20 cellular contexts compared by ENCODE assay signal in the genomic region with DNA sequence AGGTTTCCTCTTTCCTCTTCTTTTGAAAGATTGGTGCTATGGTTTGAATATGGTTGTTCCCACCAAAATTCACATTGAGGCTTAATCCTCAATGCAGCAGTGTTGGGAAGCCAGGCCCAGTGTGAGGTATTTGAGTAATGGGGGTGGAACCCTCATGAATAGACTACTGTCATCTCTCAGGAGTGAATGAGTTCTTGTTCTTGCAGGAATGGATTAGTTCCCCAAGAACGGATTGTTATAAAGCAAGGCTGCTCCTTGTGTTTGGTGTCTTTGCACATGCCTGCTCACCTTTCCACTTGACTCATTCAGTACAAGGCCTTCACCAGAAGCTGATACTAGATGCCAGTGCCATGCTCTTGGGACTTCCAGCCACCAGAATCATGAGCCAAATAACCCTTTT.
A peak's percentile ranks its signal among the peaks of the same experiment; 100 is the strongest.
DNase-seq lines count a peak whose midpoint lies in the region; ATAC-seq and FAIRE-seq lines count a peak whose summit lies in the region.
"Had no signal": no experiment of that assay in that cellular context is flagged by ENCODE, and none has a peak within 500 bp of the region (broad histone marks: within the 10 kb centered on the region; RNA-seq: fewer than 3 reads in every experiment).

No MANE protein-coding gene starts in this region.

- ATAC-seq in GM21528 (IDR thresholded peaks at IDR 0.05; ENCODE audit: low FRiP score, unreplicated experiment): no peak

- FAIRE-seq in urothelium cell line (lab: Jason Lieb, UNC): peak; percentile 95
- FAIRE-seq: A204.1, D721Med, G401.6, GM12891, GM19239 had no signal

- DNase-seq in COLO829 (ENCODE audit: low spot score): peak; percentile 44
- DNase-seq in RPMI7951 (ENCODE audit: low read depth): peak; percentile 3
- peak; percentile 17 for DNase-seq in medulla oblongata (ENCODE audit: extremely low spot score)
- DNase-seq in urothelium cell line (ENCODE audit: low spot score): no peak
- DNase-seq in NK-92 (lab: John Stamatoyannopoulos, UW; ENCODE audit: unreplicated experiment): no peak
- DNase-seq in central memory CD4-positive, alpha-beta T cell: no peak
- DNase-seq: BE2C; CD4-positive, alpha-beta memory T cell; COR-L47; DMS153; DMS79 treated with DMSO at 0.1 percent for 48 hours; EL; HCEC 1CT; HFFc6 had no signal

Comparison
In these comparisons a context has a peak if more than half of its experiments do, and no peak if none do; other contexts are left out.
1. DNase-seq: peak in COLO829 (single experiment), RPMI7951 (single experiment) and medulla oblongata (single experiment); none in urothelium cell line (single experiment), NK-92 (single experiment) and central memory CD4-positive, alpha-beta T cell (single experiment).